Comparison of ENCODE assay signal across 27 cellular contexts in the genomic region with DNA sequence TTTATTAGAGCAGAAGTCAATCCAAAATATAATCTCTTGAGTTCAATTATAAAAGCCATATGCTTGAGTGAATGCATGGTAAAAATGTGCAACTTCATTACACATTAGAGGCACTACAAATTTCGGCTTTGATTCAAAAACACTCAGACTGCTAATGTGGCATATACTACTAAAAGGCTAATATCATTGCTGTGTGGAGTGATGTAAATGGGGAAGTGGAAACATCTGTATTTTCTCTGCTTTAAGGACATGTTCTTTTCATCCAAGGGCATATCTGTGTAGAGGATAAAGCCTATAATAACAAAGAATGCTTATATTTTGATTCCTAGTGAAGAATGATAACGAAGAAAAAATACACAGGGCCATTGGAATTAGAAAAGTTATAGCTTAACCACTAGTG.
"Had no signal": no experiment of that assay in that cellular context is flagged by ENCODE, and none has a peak within 500 bp of the region (broad histone marks: within the 10 kb centered on the region; RNA-seq: fewer than 3 reads in every experiment).

No MANE protein-coding gene starts in this region.

- H3K4me3 ChIP-seq: colonic mucosa, esophagus muscularis mucosa, lower lobe of right lung, prostate gland, right atrium auricular region, smooth muscle cell, suprapubic skin, vagina had no signal

- H3K27ac ChIP-seq: colonic mucosa, esophagus muscularis mucosa, lower lobe of right lung, neutrophil, prostate gland, right atrium auricular region, suprapubic skin, vagina had no signal

- H3K4me1 ChIP-seq: colonic mucosa, esophagus muscularis mucosa, lower lobe of right lung, prostate gland, right atrium auricular region, suprapubic skin, vagina had no signal

- H3K4me2 ChIP-seq: smooth muscle cell had no signal

- DNase-seq: colonic mucosa; effector CD8-positive, alpha-beta T cell; endodermal cell; hypothalamus; immature natural killer cell; islet precursor cell; kidney glomerular epithelial cell; left colon; left ventricle myocardium superior; lower lobe of right lung; natural killer cell; stimulated activated CD4-positive, alpha-beta T cell treated with anti-CD3 and anti-CD28 coated beads, Interleukin-12 subunit alpha, Interleukin-12 subunit beta, amount 100 ng/mL, for 4 hours; stimulated activated CD4-positive, alpha-beta T cell treated with anti-CD3 and anti-CD28 coated beads, Interleukin-1b, Interleukin-23, amount 100 ng/mL, for 48 hours; stimulated activated CD4-positive, alpha-beta T cell treated with anti-CD3 and anti-CD28 coated beads, Interleukin-4, amount 100 ng/mL, for 1 hour; stimulated activated CD8-positive, alpha-beta memory T cell treated with anti-CD3 and anti-CD28 coated beads, Interleukin-4, amount 100 ng/mL, for 48 hours; stimulated activated naive CD4-positive, alpha-beta T cell; stimulated activated naive CD8-positive, alpha-beta T cell treated with anti-CD3 and anti-CD28 coated beads, Interleukin-15, amount 100 ng/mL, for 72 hours; trophoblast cell had no signal

- H3K36me3 ChIP-seq: colonic mucosa, esophagus muscularis mucosa, lower lobe of right lung, neutrophil, prostate gland, right atrium auricular region, suprapubic skin, vagina had no signal

- ATAC-seq: left colon; left ventricle myocardium superior; lower lobe of right lung; natural killer cell; sciatic nerve; stimulated activated naive CD8-positive, alpha-beta T cell treated with anti-CD3 and anti-CD28 coated beads, Interleukin-15, amount 100 ng/mL, for 72 hours had no signal

- H3K27me3 ChIP-seq: colonic mucosa, esophagus muscularis mucosa, neutrophil, right atrium auricular region, suprapubic skin, vagina had no signal

- FAIRE-seq: frontal cortex had no signal

- H3K9me3 ChIP-seq: colonic mucosa, esophagus muscularis mucosa, lower lobe of right lung, neutrophil, prostate gland, right atrium auricular region, suprapubic skin, vagina had no signal
